ENCODE assay signal across 25 cellular contexts in genomic region chr15:99992611-99993231, GRCh38.
"Had no signal": no experiment of that assay in that cellular context is flagged by ENCODE, and none has a peak within 500 bp of the region (broad histone marks: within the 10 kb centered on the region; RNA-seq: fewer than 3 reads in every experiment).

No MANE protein-coding gene starts in this region.

- H3K27me3 ChIP-seq: adrenal gland, ascending aorta, brain microvascular endothelial cell, gastroesophageal sphincter, neural progenitor cell, right atrium auricular region, stomach, suprapubic skin, transverse colon, vagina had no signal

- H3K36me3 Mint-ChIP-seq: stimulated activated effector memory CD8-positive, alpha-beta T cell treated with anti-CD3 and anti-CD28 coated beads, Interleukin-12 subunit alpha, Interleukin-12 subunit beta, amount 100 ng/mL, for 72 hours had no signal

- H3K36me3 ChIP-seq: adrenal gland, brain microvascular endothelial cell, neural progenitor cell, right atrium auricular region, suprapubic skin, transverse colon, vagina had no signal

- H3K27me3 Mint-ChIP-seq: activated naive CD4-positive, alpha-beta T cell treated with anti-CD3 and anti-CD28 coated beads, Interleukin-2, amount 50 U/mL, for 24 hours; naive thymus-derived CD4-positive, alpha-beta T cell had no signal

- ATAC-seq: activated CD8-positive, alpha-beta T cell treated with anti-CD3 and anti-CD28 coated beads, Interleukin-2, amount 10 ng/mL, durations not matched to agents 7 days and 5 days; activated T-cell treated with anti-CD3 and anti-CD28 coated beads, Interleukin-2, amount 50 U/mL, for 4 hours; gastroesophageal sphincter; left cardiac atrium; naive thymus-derived CD4-positive, alpha-beta T cell; stimulated activated effector memory CD8-positive, alpha-beta T cell treated with anti-CD3 and anti-CD28 coated beads, Interleukin-12 subunit alpha, Interleukin-12 subunit beta, amount 100 ng/mL, for 72 hours had no signal

- H3K4me3 Mint-ChIP-seq: activated CD8-positive, alpha-beta T cell treated with anti-CD3 and anti-CD28 coated beads, Interleukin-2, amount 10 ng/mL, durations not matched to agents 7 days and 5 days; activated naive CD4-positive, alpha-beta T cell treated with anti-CD3 and anti-CD28 coated beads, Interleukin-2, amount 50 U/mL, for 24 hours; activated T-cell treated with anti-CD3 and anti-CD28 coated beads, Interleukin-2, amount 50 U/mL, for 4 hours; naive thymus-derived CD4-positive, alpha-beta T cell; neural progenitor cell; stimulated activated effector memory CD8-positive, alpha-beta T cell treated with anti-CD3 and anti-CD28 coated beads, Interleukin-12 subunit alpha, Interleukin-12 subunit beta, amount 100 ng/mL, for 72 hours had no signal

- H3K27ac ChIP-seq: adrenal gland, ascending aorta, brain microvascular endothelial cell, gastroesophageal sphincter, neural progenitor cell, psoas muscle, right atrium auricular region, stomach, suprapubic skin, transverse colon, vagina had no signal

- H3K27ac Mint-ChIP-seq: activated CD8-positive, alpha-beta T cell treated with anti-CD3 and anti-CD28 coated beads, Interleukin-2, amount 10 ng/mL, durations not matched to agents 7 days and 5 days; activated naive CD4-positive, alpha-beta T cell treated with anti-CD3 and anti-CD28 coated beads, Interleukin-2, amount 50 U/mL, for 24 hours; stimulated activated effector memory CD8-positive, alpha-beta T cell treated with anti-CD3 and anti-CD28 coated beads, Interleukin-12 subunit alpha, Interleukin-12 subunit beta, amount 100 ng/mL, for 72 hours had no signal

- DNase-seq: activated CD4-positive, alpha-beta T cell treated with anti-CD3 and anti-CD28 coated beads for 1 hour; activated CD4-positive, alpha-beta T cell treated with anti-CD3 and anti-CD28 coated beads, Interleukin-2, amount 50 U/mL, for 1 hour; activated CD8-positive, alpha-beta T cell treated with anti-CD3 and anti-CD28 coated beads, Interleukin-2, amount 10 ng/mL, durations not matched to agents 7 days and 5 days; activated gamma-delta T cell; activated T-cell treated with anti-CD3 and anti-CD28 coated beads, Interleukin-2, amount 50 U/mL, for 4 hours; brain microvascular endothelial cell; central memory CD4-positive, alpha-beta T cell; hypothalamus; left cardiac atrium; mesendoderm; naive thymus-derived CD4-positive, alpha-beta T cell; stimulated activated CD4-positive, alpha-beta T cell treated with anti-CD3 and anti-CD28 coated beads, Interleukin-1b, Interleukin-23, amount 100 ng/mL, for 48 hours; stomach; T-helper 9 cell; transverse colon had no signal

- H3K4me2 ChIP-seq: neural progenitor cell had no signal

- H3K9me3 ChIP-seq: adrenal gland, ascending aorta, gastroesophageal sphincter, psoas muscle, right atrium auricular region, suprapubic skin, transverse colon, vagina had no signal

- H3K9me3 Mint-ChIP-seq: activated naive CD4-positive, alpha-beta T cell treated with anti-CD3 and anti-CD28 coated beads, Interleukin-2, amount 50 U/mL, for 24 hours had no signal

- H3K4me3 ChIP-seq: adrenal gland, ascending aorta, gastroesophageal sphincter, neural progenitor cell, psoas muscle, right atrium auricular region, stomach, suprapubic skin, transverse colon, vagina had no signal

- H2AFZ ChIP-seq: neural progenitor cell had no signal

- H3K4me1 Mint-ChIP-seq: activated naive CD4-positive, alpha-beta T cell treated with anti-CD3 and anti-CD28 coated beads, Interleukin-2, amount 50 U/mL, for 24 hours; naive thymus-derived CD4-positive, alpha-beta T cell; stimulated activated effector memory CD8-positive, alpha-beta T cell treated with anti-CD3 and anti-CD28 coated beads, Interleukin-12 subunit alpha, Interleukin-12 subunit beta, amount 100 ng/mL, for 72 hours had no signal

- H3K4me1 ChIP-seq: adrenal gland, ascending aorta, gastroesophageal sphincter, psoas muscle, right atrium auricular region, stomach, suprapubic skin, transverse colon, vagina had no signal

- H3K9ac ChIP-seq: neural progenitor cell had no signal
